Comparison of ENCODE assay signal across 15 cellular contexts in the genomic region with DNA sequence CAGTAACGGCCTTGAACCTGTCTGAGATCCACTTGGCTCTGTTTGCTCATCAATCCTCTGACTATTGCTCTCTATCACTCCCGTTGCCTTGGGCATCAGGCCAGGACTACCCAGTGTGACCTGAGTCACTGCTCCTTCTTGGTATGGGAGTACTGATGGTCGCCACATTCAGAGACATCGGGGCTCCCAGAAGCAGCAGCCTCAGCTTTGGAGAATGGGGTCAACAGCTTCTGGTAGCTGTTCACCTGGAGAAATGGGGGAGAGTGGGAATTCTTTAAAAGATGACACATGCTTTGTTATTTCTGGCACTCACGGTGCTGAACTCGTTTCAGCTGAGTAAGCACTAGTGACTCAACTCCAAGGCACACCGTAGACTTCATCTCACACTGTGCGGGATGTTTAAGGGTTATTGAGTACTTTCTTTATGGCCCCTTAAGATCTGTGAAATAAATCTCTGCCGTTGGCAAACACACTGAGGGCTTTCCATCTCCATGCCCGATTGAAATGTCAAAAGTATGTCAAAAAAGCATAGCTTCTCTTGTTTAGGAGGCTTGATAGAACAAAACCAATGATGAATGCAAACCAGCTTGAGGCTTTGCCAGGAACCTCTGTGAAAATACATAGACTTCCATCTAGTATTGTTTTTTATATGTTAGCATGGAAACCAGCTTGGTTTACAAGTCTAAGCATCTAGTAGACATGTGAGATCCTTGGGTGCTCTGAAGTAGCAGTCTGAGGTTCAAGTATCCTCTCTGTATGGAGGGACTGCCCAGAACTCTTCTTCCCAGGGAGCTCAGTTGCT.
DNase-seq lines count a peak whose midpoint lies in the region; ATAC-seq and TF ChIP-seq lines count a peak whose summit lies in the region.
"Had no signal": no experiment of that assay in that cellular context is flagged by ENCODE, and none has a peak within 500 bp of the region (broad histone marks: within the 10 kb centered on the region; RNA-seq: fewer than 3 reads in every experiment).

No MANE protein-coding gene starts in this region.

- peak overlapping the region; percentile 46 for H3K27ac Mint-ChIP-seq in chondrocyte (ENCODE audit: unreplicated experiment)
- no peak overlapping the region for H3K27ac Mint-ChIP-seq in CD8-positive, alpha-beta T cell
- H3K27ac Mint-ChIP-seq: B cell; natural killer cell treated with Interleukin-12 subunit alpha and Interleukin-12 subunit beta and Interleukin-15 and Interleukin-18, amount 100 ng/mL, for 72 hours had no signal

- TF ChIP-seq CTCF in AG10803 (conservative IDR thresholded peaks at IDR 0.05; ENCODE audit: low read length): no peak
- TF ChIP-seq CTCF in chondrocyte (IDR thresholded peaks at IDR 0.05): no peak
- no peak for TF ChIP-seq CTCF in CD8-positive, alpha-beta T cell (IDR thresholded peaks at IDR 0.05)
- TF ChIP-seq CTCF in dorsolateral prefrontal cortex (IDR thresholded peaks at IDR 0.05 in 54 of 56, conservative IDR thresholded peaks at IDR 0.05 in 2 of 56; ENCODE audit: low read depth in 1 of 56, partially characterized antibody in 56 of 56): no peak

- intact Hi-C loops in CD8-positive, alpha-beta T cell (cut with DNase I, micrococcal nuclease): no loop called here
- intact Hi-C loops in dorsolateral prefrontal cortex (cut with DNase I): no loop called here

- H3K4me3 ChIP-seq in AG10803 (ENCODE audit: low read length) (no peak overlapping the region), dorsolateral prefrontal cortex (no peak overlapping the region)
- H3K4me3 ChIP-seq in CD8-positive, alpha-beta T cell (ENCODE audit: low read depth, low read length): no peak overlapping the region
- H3K4me3 ChIP-seq: spleen, upper lobe of right lung had no signal

- H3K27me3 Mint-ChIP-seq in chondrocyte (ENCODE audit: low read depth): peaks cover 10% of the 10 kb centered on the region
- peaks cover 6% of the 10 kb centered on the region for H3K27me3 Mint-ChIP-seq in CD8-positive, alpha-beta T cell (ENCODE audit: low read depth)

- peak; percentile 66 for DNase-seq in AG10803 (ENCODE audit: low read depth)
- peak; percentile 36 for DNase-seq in LHCN-M2 (ENCODE audit: low read depth)
- DNase-seq in chondrocyte (ENCODE audit: low spot score): no peak
- peak; percentile 34 for DNase-seq in non-pigmented ciliary epithelial cell (ENCODE audit: low read depth)
- no peak for DNase-seq in CD8-positive, alpha-beta T cell
- DNase-seq in dorsolateral prefrontal cortex: no peak
- DNase-seq: activated T-cell treated with anti-CD3 and anti-CD28 coated beads, Interleukin-2, amount 50 U/mL, for 48 hours; NCI-H1436; NCI-H748 treated with DMSO at 0.1 percent for 48 hours; spleen; upper lobe of right lung had no signal

- no peak for ATAC-seq in CD8-positive, alpha-beta T cell
- ATAC-seq in GM18511 (IDR thresholded peaks at IDR 0.05; ENCODE audit: unreplicated experiment) (no peak), HG02763 (IDR thresholded peaks at IDR 0.05; ENCODE audit: unreplicated experiment) (no peak)
- ATAC-seq: natural killer cell treated with Interleukin-12 subunit alpha and Interleukin-12 subunit beta and Interleukin-15 and Interleukin-18, amount 100 ng/mL, for 72 hours; upper lobe of right lung had no signal

- no peak overlapping the region for H3K4me3 Mint-ChIP-seq in chondrocyte (ENCODE audit: unreplicated experiment)
- no peak overlapping the region for H3K4me3 Mint-ChIP-seq in CD8-positive, alpha-beta T cell
- H3K4me3 Mint-ChIP-seq: B cell; natural killer cell treated with Interleukin-12 subunit alpha and Interleukin-12 subunit beta and Interleukin-15 and Interleukin-18, amount 100 ng/mL, for 72 hours had no signal

- CTCF ChIA-PET in CD8-positive, alpha-beta T cell (lab: Charles Lee): interaction anchor here (1.8 kb wide), 1 partner anchor 14 kb away, joined by 4 read pairs; no protein-coding TSS in a partner anchor

- no peaks in the 10 kb centered on the region for H3K27me3 ChIP-seq in CD8-positive, alpha-beta T cell (ENCODE audit: insufficient read depth, low read length)
- H3K27me3 ChIP-seq in dorsolateral prefrontal cortex: peaks cover 0 to 17% (median 0%) of the 10 kb centered on the region in 45 donors
- H3K27me3 ChIP-seq: upper lobe of right lung had no signal

- no peaks in the 10 kb centered on the region for H3K9me3 Mint-ChIP-seq in chondrocyte (ENCODE audit: low read depth)
- no peaks in the 10 kb centered on the region for H3K9me3 Mint-ChIP-seq in CD8-positive, alpha-beta T cell
- H3K9me3 Mint-ChIP-seq: natural killer cell treated with Interleukin-12 subunit alpha and Interleukin-12 subunit beta and Interleukin-15 and Interleukin-18, amount 100 ng/mL, for 72 hours had no signal

- no peaks in the 10 kb centered on the region for H3K36me3 ChIP-seq in CD8-positive, alpha-beta T cell (ENCODE audit: insufficient read depth, low read length)
- H3K36me3 ChIP-seq: spleen, upper lobe of right lung had no signal

- peaks cover 45% of the 10 kb centered on the region for H3K4me1 Mint-ChIP-seq in chondrocyte (ENCODE audit: low read depth)
- H3K4me1 Mint-ChIP-seq in CD8-positive, alpha-beta T cell (ENCODE audit: low read depth): no peaks in the 10 kb centered on the region
- H3K4me1 Mint-ChIP-seq: B cell had no signal

- H3K9me3 ChIP-seq in CD8-positive, alpha-beta T cell (ENCODE audit: low read length): no peaks in the 10 kb centered on the region
- H3K9me3 ChIP-seq: spleen, upper lobe of right lung had no signal

- no peaks in the 10 kb centered on the region for H3K4me1 ChIP-seq in CD8-positive, alpha-beta T cell (ENCODE audit: insufficient read depth, low read length)
- H3K4me1 ChIP-seq: upper lobe of right lung had no signal

- H3K27ac ChIP-seq in CD8-positive, alpha-beta T cell (ENCODE audit: low read depth, low read length): no peak overlapping the region
- H3K27ac ChIP-seq in dorsolateral prefrontal cortex: no peak overlapping the region
- H3K27ac ChIP-seq: spleen, upper lobe of right lung had no signal

- H3K36me3 Mint-ChIP-seq in chondrocyte (ENCODE audit: low read depth): no peaks in the 10 kb centered on the region
- no peaks in the 10 kb centered on the region for H3K36me3 Mint-ChIP-seq in CD8-positive, alpha-beta T cell
- H3K36me3 Mint-ChIP-seq: natural killer cell treated with Interleukin-12 subunit alpha and Interleukin-12 subunit beta and Interleukin-15 and Interleukin-18, amount 100 ng/mL, for 72 hours had no signal

- POLR2A ChIA-PET in CD8-positive, alpha-beta T cell (lab: Charles Lee): interaction anchor here (1.3 kb wide), 1 partner anchor 9 kb away, joined by 3 read pairs; no protein-coding TSS in a partner anchor

Comparison
In these comparisons a context has a peak if more than half of its experiments do, and no peak if none do; other contexts are left out.
1. DNase-seq: peak in AG10803 (single experiment), LHCN-M2 (single experiment) and non-pigmented ciliary epithelial cell (single experiment); none in chondrocyte (single experiment), CD8-positive, alpha-beta T cell (0 of 7) and dorsolateral prefrontal cortex (0 of 10).